22 cellular contexts compared by ENCODE assay signal in genomic region chr2:196719565-196719872, GRCh38.
DNase-seq lines count a peak whose midpoint lies in the region; ATAC-seq, FAIRE-seq and TF ChIP-seq lines count a peak whose summit lies in the region.
"Had no signal": no experiment of that assay in that cellular context is flagged by ENCODE, and none has a peak within 500 bp of the region (broad histone marks: within the 10 kb centered on the region; RNA-seq: fewer than 3 reads in every experiment).

No MANE protein-coding gene starts in this region.

- peak; percentile 63 for ATAC-seq in HepG2
- ATAC-seq in psoas muscle: no peak
- ATAC-seq in GM21381 (IDR thresholded peaks at IDR 0.05; ENCODE audit: unreplicated experiment): no peak
- ATAC-seq in right cardiac atrium: no peak
- ATAC-seq in GM19452 (IDR thresholded peaks at IDR 0.05; ENCODE audit: unreplicated experiment): no peak
- ATAC-seq: activated naive CD4-positive, alpha-beta T cell treated with anti-CD3 and anti-CD28 coated beads, Interleukin-2, amount 50 U/mL, for 72 hours; naive thymus-derived CD4-positive, alpha-beta T cell had no signal

- H3K27me3 Mint-ChIP-seq in HFFc6 (ENCODE audit: insufficient read depth) (no peaks in the 10 kb centered on the region), astrocyte (ENCODE audit: low read depth, unreplicated experiment) (no peaks in the 10 kb centered on the region)
- H3K27me3 Mint-ChIP-seq: stimulated activated naive B cell treated with anti-CD40 and anti-IgM and Interleukin-4, amounts not matched to agents 10 μg/mL and 1 μg/mL and 100 μg/mL, for 72 hours had no signal

- H3K79me2 ChIP-seq in astrocyte (ENCODE audit: insufficient read depth, low read length) (no peaks in the 10 kb centered on the region), HepG2 (ENCODE audit: insufficient read depth, low read length) (no peaks in the 10 kb centered on the region)

- H3K36me3 Mint-ChIP-seq in HFFc6 (ENCODE audit: low read depth): peaks cover 9% of the 10 kb centered on the region; the same call in 1 of the 2 replicates
- no peaks in the 10 kb centered on the region for H3K36me3 Mint-ChIP-seq in astrocyte (ENCODE audit: low read depth, unreplicated experiment)
- H3K36me3 Mint-ChIP-seq: activated naive CD4-positive, alpha-beta T cell treated with anti-CD3 and anti-CD28 coated beads, Interleukin-2, amount 50 U/mL, for 72 hours; stimulated activated naive B cell treated with anti-CD40 and anti-IgM and Interleukin-4, amounts not matched to agents 10 μg/mL and 1 μg/mL and 100 μg/mL, for 72 hours had no signal

- POLR2A ChIA-PET in HepG2 (lab: Yijun Ruan, JAX): interaction anchor here (0.6 to 1.7 kb wide), 5 partner anchors 10 to 208 kb away, joined by 3 to 10 read pairs (median 3); partner anchors contain the start of genes CCDC150 and GTF3C3

- TF ChIP-seq POLR2A in HepG2 (IDR thresholded peaks at IDR 0.05; ENCODE audit: insufficient read depth in 1 of 2, low read depth in 2 of 2, low read length in 2 of 2): no peak

- intact Hi-C loops in HepG2 (cut with micrococcal nuclease; ENCODE audit: unreplicated experiment): no loop called here
- intact Hi-C loops in psoas muscle (cut with DNase I): no loop called here
- intact Hi-C loops in right cardiac atrium (cut with DNase I): no loop called here

- H4K20me1 ChIP-seq in astrocyte (ENCODE audit: insufficient read depth, low read length) (no peaks in the 10 kb centered on the region), HepG2 (ENCODE audit: insufficient read depth, low read length) (no peaks in the 10 kb centered on the region)

- CTCF ChIA-PET in HepG2 (lab: Yijun Ruan, JAX; ENCODE audit: low intra/inter-chr PET ratio, low total read pairs): no interaction called here

- no peak for DNase-seq in HFFc6
- no peak for DNase-seq in astrocyte (ENCODE audit: low read depth)
- no peak for DNase-seq in HepG2 (ENCODE audit: low spot score)
- no peak for DNase-seq in psoas muscle
- no peak for DNase-seq in HTR-8/SVneo (ENCODE audit: insufficient read length, low spot score)
- no peak for DNase-seq in right cardiac atrium
- DNase-seq: AML-193; GDM1; hypothalamus; naive thymus-derived CD4-positive, alpha-beta T cell; NCI-H1417 treated with DMSO at 0.1 percent for 48 hours; NCI-H2107; NK-92 treated with Interleukin-12 subunit alpha and Interleukin-12 subunit beta, amount 100 ng/mL, for 24 hours; stimulated activated naive B cell treated with anti-CD40 and anti-IgM and Interleukin-4, amounts not matched to agents 10 μg/mL and 1 μg/mL and 100 μg/mL, for 72 hours; T-helper 2 cell had no signal

- BruUV-seq in HepG2 (replicated peaks; lab: Mats Ljungman, UMichigan): TSS peak; percentile 64

- in situ Hi-C loops in HepG2 (cut with HindIII; ENCODE audit: extremely low pct_ligation_motif_present, low pct_unique_long_range_greater_than_20kb): no loop called here

- TF ChIP-seq EP300 in HepG2 (IDR thresholded peaks at IDR 0.05; ENCODE audit: low read depth in 2 of 2, low read length in 2 of 2): no peak
- no peak for TF ChIP-seq EP300 in HepG2 (CRISPR knock-in tag; IDR thresholded peaks at IDR 0.05; ENCODE audit: borderline replicate concordance)

- FAIRE-seq in astrocyte (lab: Jason Lieb, UNC) (no peak), HepG2 (lab: Jason Lieb, UNC) (no peak), HTR-8/SVneo (lab: Jason Lieb, UNC) (no peak)

- H3K4me1 ChIP-seq in astrocyte (ENCODE audit: insufficient read depth, low read length) (no peaks in the 10 kb centered on the region), HepG2 (ENCODE audit: insufficient read depth, low read length) (peaks cover 14% of the 10 kb centered on the region), psoas muscle (peaks cover 10% of the 10 kb centered on the region), right cardiac atrium (ENCODE audit: control insufficient read depth, insufficient read depth, low read length) (no peaks in the 10 kb centered on the region)
- H3K4me1 ChIP-seq: ascending aorta had no signal

- no peak overlapping the region for H2AFZ ChIP-seq in astrocyte (ENCODE audit: low read depth, low read length)
- peak overlapping the region; percentile 100 for H2AFZ ChIP-seq in HepG2 (ENCODE audit: low read length)

- H3K9me3 Mint-ChIP-seq in HFFc6: no peaks in the 10 kb centered on the region
- H3K9me3 Mint-ChIP-seq in astrocyte (ENCODE audit: unreplicated experiment): no peaks in the 10 kb centered on the region
- H3K9me3 Mint-ChIP-seq: activated naive CD4-positive, alpha-beta T cell treated with anti-CD3 and anti-CD28 coated beads, Interleukin-2, amount 50 U/mL, for 72 hours; central memory CD8-positive, alpha-beta T cell; stimulated activated naive B cell treated with anti-CD40 and anti-IgM and Interleukin-4, amounts not matched to agents 10 μg/mL and 1 μg/mL and 100 μg/mL, for 72 hours had no signal

- H3K4me2 ChIP-seq in astrocyte (ENCODE audit: low read length): no peak overlapping the region
- peak overlapping the region; percentile 69 for H3K4me2 ChIP-seq in HepG2 (ENCODE audit: low read depth, low read length)

- WGBS in HepG2 (ENCODE audit: low lambda C conversion rate): 88% methylated on average over 1 of the region's 1 CpG
- WGBS in psoas muscle, 3 donors: 93 to 94% (median 94%) methylated on average over 1 of the region's 1 CpG
- 100% methylated on average over 1 of the region's 1 CpG for WGBS in right cardiac atrium

- peak overlapping the region; percentile 84 for H3K27ac Mint-ChIP-seq in HFFc6
- peak overlapping the region; percentile 2 for H3K27ac Mint-ChIP-seq in astrocyte (ENCODE audit: unreplicated experiment)
- H3K27ac Mint-ChIP-seq: activated naive CD4-positive, alpha-beta T cell treated with anti-CD3 and anti-CD28 coated beads, Interleukin-2, amount 50 U/mL, for 72 hours; naive thymus-derived CD4-positive, alpha-beta T cell; stimulated activated naive B cell treated with anti-CD40 and anti-IgM and Interleukin-4, amounts not matched to agents 10 μg/mL and 1 μg/mL and 100 μg/mL, for 72 hours had no signal

- no peaks in the 10 kb centered on the region for H3K27me3 ChIP-seq in astrocyte (ENCODE audit: insufficient read depth, low read length)
- H3K27me3 ChIP-seq in HepG2 (ENCODE audit: control insufficient read depth in 1 of 2, insufficient read depth in 2 of 2, low read length in 2 of 2): no peaks in the 10 kb centered on the region
- H3K27me3 ChIP-seq in psoas muscle (ENCODE audit: insufficient read depth in 3 of 3, low read length in 2 of 3): no peaks in the 10 kb centered on the region
- no peaks in the 10 kb centered on the region for H3K27me3 ChIP-seq in right cardiac atrium (ENCODE audit: control insufficient read depth, insufficient read depth)
- H3K27me3 ChIP-seq: ascending aorta had no signal

- H3K27ac ChIP-seq in astrocyte (ENCODE audit: low read depth, low read length) (no peak overlapping the region), HepG2 (ENCODE audit: extremely low read length, insufficient read depth, low read length) (peak overlapping the region; percentile 81), psoas muscle (peak overlapping the region; percentile 18), right cardiac atrium (ENCODE audit: low read length) (no peak overlapping the region)
- H3K27ac ChIP-seq: ascending aorta, thoracic aorta, WERI-Rb-1 had no signal

- H3K4me1 Mint-ChIP-seq in HFFc6 (ENCODE audit: low read depth) (peaks cover 19% of the 10 kb centered on the region), astrocyte (ENCODE audit: low read depth, unreplicated experiment) (peaks cover 11% of the 10 kb centered on the region)
- H3K4me1 Mint-ChIP-seq: central memory CD8-positive, alpha-beta T cell; stimulated activated naive B cell treated with anti-CD40 and anti-IgM and Interleukin-4, amounts not matched to agents 10 μg/mL and 1 μg/mL and 100 μg/mL, for 72 hours had no signal

- peaks cover 6% of the 10 kb centered on the region for H3K36me3 ChIP-seq in astrocyte (ENCODE audit: insufficient read depth, low read length)
- peaks cover 3 to 7% of the 10 kb centered on the region in 2 experiments; a peak in 4 of 5 replicates for H3K36me3 ChIP-seq in HepG2 (replicated peaks in 1 of 2; ENCODE audit: control insufficient read depth in 1 of 2, insufficient read depth in 2 of 2, low read length in 2 of 2)
- H3K36me3 ChIP-seq in psoas muscle (ENCODE audit: insufficient read depth in 1 of 2, low read depth in 1 of 2): no peaks in the 10 kb centered on the region
- H3K36me3 ChIP-seq: ascending aorta, thoracic aorta, WERI-Rb-1 had no signal

- H3K9ac ChIP-seq in astrocyte (ENCODE audit: low read length): no peak overlapping the region
- H3K9ac ChIP-seq in HepG2 (ENCODE audit: insufficient read depth, low read depth, low read length): peak overlapping the region; percentile 60

- TF ChIP-seq CTCF in HFFc6 (IDR thresholded peaks at IDR 0.05): no peak
- TF ChIP-seq CTCF in astrocyte (IDR thresholded peaks at IDR 0.05; ENCODE audit: insufficient read depth, low read depth, low read length): no peak
- TF ChIP-seq CTCF in HepG2 (CRISPR knock-in tag; IDR thresholded peaks at IDR 0.05): no peak
- TF ChIP-seq CTCF in psoas muscle (IDR thresholded peaks at IDR 0.05): no peak

- H3K4me3 Mint-ChIP-seq in HFFc6 (peak overlapping the region; percentile 75; the same call in 1 of the 2 replicates), astrocyte (ENCODE audit: unreplicated experiment) (no peak overlapping the region)
- H3K4me3 Mint-ChIP-seq: central memory CD8-positive, alpha-beta T cell; naive thymus-derived CD4-positive, alpha-beta T cell; stimulated activated naive B cell treated with anti-CD40 and anti-IgM and Interleukin-4, amounts not matched to agents 10 μg/mL and 1 μg/mL and 100 μg/mL, for 72 hours had no signal

- H3K9me3 ChIP-seq in astrocyte (ENCODE audit: insufficient read depth, low read depth, low read length): no peaks in the 10 kb centered on the region
- no peaks in the 10 kb centered on the region for H3K9me3 ChIP-seq in HepG2 (ENCODE audit: low read length)
- H3K9me3 ChIP-seq in psoas muscle: no peaks in the 10 kb centered on the region
- no peaks in the 10 kb centered on the region for H3K9me3 ChIP-seq in right cardiac atrium (ENCODE audit: control insufficient read depth, low read length)
- H3K9me3 ChIP-seq: ascending aorta, thoracic aorta had no signal

- H3K4me3 ChIP-seq in astrocyte (ENCODE audit: insufficient read depth, low read depth, low read length) (no peak overlapping the region), HepG2 (replicated peaks in 1 of 3; ENCODE audit: insufficient read depth in 1 of 3, low read depth in 2 of 3, low read length in 3 of 3) (peak overlapping the region; percentile 11 to 42 (median 16); a peak in 4 of 6 replicates), psoas muscle (peak overlapping the region; percentile 28), right cardiac atrium (ENCODE audit: low read length) (no peak overlapping the region)
- H3K4me3 ChIP-seq: ascending aorta, thoracic aorta had no signal

- TF ChIP-seq RAD21 in HepG2 (CRISPR knock-in tag; IDR thresholded peaks at IDR 0.05): no peak

TF ChIP-seq in HepG2, 621 proteins besides CTCF, POLR2A, EP300 and RAD21 (continues in another document):
- 0 out of 2 replicates have a peak, but pooled peaks have one; percentile 3 for TF ChIP-seq KAT7 (CRISPR knock-in tag; IDR thresholded peaks at IDR 0.05; ENCODE audit: borderline replicate concordance)

Comparison
In these comparisons a context has a peak if more than half of its experiments do, and no peak if none do; other contexts are left out.
1. H3K27ac ChIP-seq: peak in HepG2 (single experiment) and psoas muscle (single experiment); none in astrocyte (single experiment) and right cardiac atrium (single experiment).
2. H3K4me3 ChIP-seq: peak in HepG2 (3 of 3) and psoas muscle (single experiment); none in astrocyte (single experiment) and right cardiac atrium (single experiment).